Comparison of ENCODE assay signal across 1 cellular context in genomic region chr9:78294290-78295176, GRCh38.
TF ChIP-seq lines count a peak whose summit lies in the region.

No MANE protein-coding gene starts in this region.

TF ChIP-seq in HepG2, 621 proteins besides CTCF, POLR2A, EP300 and RAD21 (continues in another document):
- TF ChIP-seq HOXA9 (CRISPR knock-in tag; IDR thresholded peaks at IDR 0.05; ENCODE audit: borderline replicate concordance) = no peak
- no peak for TF ChIP-seq JDP2 (CRISPR knock-in tag; IDR thresholded peaks at IDR 0.05; ENCODE audit: borderline replicate concordance)
- no peak for TF ChIP-seq ZSCAN22 (CRISPR knock-in tag; IDR thresholded peaks at IDR 0.05)
- TF ChIP-seq ZFP62 (CRISPR knock-in tag; IDR thresholded peaks at IDR 0.05) = no peak
- no peak for TF ChIP-seq MZF1 (CRISPR knock-in tag; IDR thresholded peaks at IDR 0.05; ENCODE audit: borderline replicate concordance)
- TF ChIP-seq ATF4 (CRISPR knock-in tag; IDR thresholded peaks at IDR 0.05) = no peak
- TF ChIP-seq NFRKB (IDR thresholded peaks at IDR 0.05) = no peak
- no peak for TF ChIP-seq MAFF (IDR thresholded peaks at IDR 0.05; ENCODE audit: low read depth, low read length)
- no peak for TF ChIP-seq ZNF784 (CRISPR knock-in tag; IDR thresholded peaks at IDR 0.05; ENCODE audit: borderline replicate concordance)
- no peak for TF ChIP-seq MAF1 (CRISPR knock-in tag; IDR thresholded peaks at IDR 0.05; ENCODE audit: borderline replicate concordance)
- TF ChIP-seq ZNF644 (CRISPR knock-in tag; IDR thresholded peaks at IDR 0.05; ENCODE audit: low read depth) = no peak
- no peak for TF ChIP-seq ZNF329 (CRISPR knock-in tag; IDR thresholded peaks at IDR 0.05; ENCODE audit: low read depth)
- no peak for TF ChIP-seq ETS1 (CRISPR knock-in tag; IDR thresholded peaks at IDR 0.05)
- no peak for TF ChIP-seq ZSCAN25 (CRISPR knock-in tag; IDR thresholded peaks at IDR 0.05)
- no peak for TF ChIP-seq ZNF530 (CRISPR knock-in tag; IDR thresholded peaks at IDR 0.05; ENCODE audit: low read depth)
- TF ChIP-seq CBX1 (IDR thresholded peaks at IDR 0.05; ENCODE audit: low read depth) = no peak
- TF ChIP-seq ZNF446 (CRISPR knock-in tag; IDR thresholded peaks at IDR 0.05) = no peak
- no peak for TF ChIP-seq NONO (IDR thresholded peaks at IDR 0.05)
- no peak for TF ChIP-seq NONO (CRISPR knock-in tag; conservative IDR thresholded peaks at IDR 0.05)
- TF ChIP-seq KAT2B (IDR thresholded peaks at IDR 0.05; ENCODE audit: borderline replicate concordance, low read depth, low read length) = 0 out of 2 replicates have a peak, but pooled peaks have one; percentile 10
- no peak for TF ChIP-seq HMGA1 (CRISPR knock-in tag; conservative IDR thresholded peaks at IDR 0.05)
- TF ChIP-seq ZBTB33 (CRISPR knock-in tag; IDR thresholded peaks at IDR 0.05) = no peak
- TF ChIP-seq RXRB (CRISPR knock-in tag; IDR thresholded peaks at IDR 0.05; ENCODE audit: borderline replicate concordance) = no peak
- TF ChIP-seq SNRNP70 (IDR thresholded peaks at IDR 0.05; ENCODE audit: low read depth, low read length) = no peak
- no peak for TF ChIP-seq ZNF691 (CRISPR knock-in tag; IDR thresholded peaks at IDR 0.05; ENCODE audit: borderline replicate concordance, low read depth)
- TF ChIP-seq ZNF598 (CRISPR knock-in tag; IDR thresholded peaks at IDR 0.05; ENCODE audit: borderline replicate concordance) = no peak
- TF ChIP-seq NR2F2 (IDR thresholded peaks at IDR 0.05; ENCODE audit: borderline replicate concordance, low read depth) = no peak
- TF ChIP-seq PRDM4 (CRISPR knock-in tag; IDR thresholded peaks at IDR 0.05; ENCODE audit: borderline replicate concordance) = no peak
- no peak for TF ChIP-seq GLMP (CRISPR knock-in tag; IDR thresholded peaks at IDR 0.05; ENCODE audit: borderline replicate concordance)
- TF ChIP-seq ZFYVE20 (CRISPR knock-in tag; IDR thresholded peaks at IDR 0.05; ENCODE audit: borderline replicate concordance, low read depth) = no peak
- no peak for TF ChIP-seq POGK (CRISPR knock-in tag; conservative IDR thresholded peaks at IDR 0.05)
- no peak for TF ChIP-seq HNF4A (CRISPR knock-in tag; IDR thresholded peaks at IDR 0.05)
- no peak for TF ChIP-seq BRCA1 (CRISPR knock-in tag; IDR thresholded peaks at IDR 0.05)
- peak; percentile 30 for TF ChIP-seq GATAD2A (CRISPR knock-in tag; IDR thresholded peaks at IDR 0.05)
- TF ChIP-seq ZNF746 (CRISPR knock-in tag; IDR thresholded peaks at IDR 0.05) = no peak
- TF ChIP-seq ZNF343 (CRISPR knock-in tag; IDR thresholded peaks at IDR 0.05) = no peak
- no peak for TF ChIP-seq ZNF414 (CRISPR knock-in tag; IDR thresholded peaks at IDR 0.05)
- no peak for TF ChIP-seq RFX3 (CRISPR knock-in tag; IDR thresholded peaks at IDR 0.05)
- TF ChIP-seq ZNF260 (CRISPR knock-in tag; IDR thresholded peaks at IDR 0.05; ENCODE audit: borderline replicate concordance, low read depth) = no peak
- TF ChIP-seq ZNF773 (CRISPR knock-in tag; IDR thresholded peaks at IDR 0.05; ENCODE audit: borderline replicate concordance) = no peak
- no peak for TF ChIP-seq ZKSCAN1 (IDR thresholded peaks at IDR 0.05; ENCODE audit: low read length)
- no peak for TF ChIP-seq ZNF772 (CRISPR knock-in tag; IDR thresholded peaks at IDR 0.05)
- no peak for TF ChIP-seq MED1 (CRISPR knock-in tag; IDR thresholded peaks at IDR 0.05)
- no peak for TF ChIP-seq PRDM10 (CRISPR knock-in tag; IDR thresholded peaks at IDR 0.05; ENCODE audit: low read depth)
- TF ChIP-seq TP53 (CRISPR knock-in tag; conservative IDR thresholded peaks at IDR 0.05) = no peak
- TF ChIP-seq KLF15 (CRISPR knock-in tag; IDR thresholded peaks at IDR 0.05; ENCODE audit: borderline replicate concordance) = no peak
- no peak for TF ChIP-seq ATF3 (CRISPR knock-in tag; IDR thresholded peaks at IDR 0.05)
- no peak for TF ChIP-seq POLR2G (IDR thresholded peaks at IDR 0.05; ENCODE audit: low read depth, low read length)
- TF ChIP-seq ZGPAT (CRISPR knock-in tag; IDR thresholded peaks at IDR 0.05) = 0 out of 2 replicates have a peak, but pooled peaks have one; percentile 24
